11 cellular contexts compared by ENCODE assay signal in the genomic region with DNA sequence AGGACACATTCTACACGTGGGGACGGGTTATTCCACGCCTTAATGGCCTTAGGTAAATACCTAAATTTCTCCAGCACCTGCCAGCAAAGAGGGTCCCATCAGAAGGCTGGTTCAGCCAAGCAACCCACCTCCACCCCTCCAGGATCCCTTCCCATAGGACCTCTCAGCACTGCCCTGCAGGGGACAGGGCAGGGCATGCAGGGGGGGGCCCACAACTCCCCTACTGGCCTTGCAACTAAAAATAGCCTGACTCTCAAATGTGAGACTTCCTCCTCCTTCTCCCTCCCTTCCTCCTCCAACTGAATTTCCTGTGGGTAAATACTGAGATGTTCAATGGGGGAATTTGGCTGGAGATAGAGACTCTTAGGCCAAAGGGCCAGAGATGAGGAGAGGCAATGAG.
"Had no signal": no experiment of that assay in that cellular context is flagged by ENCODE, and none has a peak within 500 bp of the region (broad histone marks: within the 10 kb centered on the region; RNA-seq: fewer than 3 reads in every experiment).

No MANE protein-coding gene starts in this region.

- H3K27me3 ChIP-seq: esophagus squamous epithelium, suprapubic skin, tibial artery, upper lobe of right lung had no signal

- DNase-seq: esophagus squamous epithelium, kidney glomerular epithelial cell, upper lobe of right lung had no signal

- FAIRE-seq: frontal cortex had no signal

- ATAC-seq: activated CD4-positive, alpha-beta T cell treated with anti-CD3 and anti-CD28 coated beads for 36 hours; activated CD8-positive, alpha-beta T cell treated with anti-CD3 and anti-CD28 coated beads, Interleukin-2, amount 10 ng/mL, durations not matched to agents 7 days and 5 days; activated naive CD8-positive, alpha-beta T cell treated with anti-CD3 and anti-CD28 coated beads, Interleukin-2, amount 50 U/mL, for 24 hours had no signal

- H3K27ac ChIP-seq: esophagus squamous epithelium, suprapubic skin, tibial artery, upper lobe of right lung had no signal

- H3K4me3 ChIP-seq: esophagus squamous epithelium, lung, mucosa of descending colon, suprapubic skin, tibial artery, upper lobe of right lung had no signal

- H3K9me3 ChIP-seq: esophagus squamous epithelium, mucosa of descending colon, suprapubic skin, tibial artery, upper lobe of right lung had no signal
